26 cellular contexts compared by ENCODE assay signal in genomic region chr5:107539163-107539445, GRCh38.
DNase-seq lines count a peak whose midpoint lies in the region; ATAC-seq and TF ChIP-seq lines count a peak whose summit lies in the region.
"Had no signal": no experiment of that assay in that cellular context is flagged by ENCODE, and none has a peak within 500 bp of the region (broad histone marks: within the 10 kb centered on the region; RNA-seq: fewer than 3 reads in every experiment).

No MANE protein-coding gene starts in this region.

- no peaks in the 10 kb centered on the region for H3K9me3 Mint-ChIP-seq in type B pancreatic cell
- H3K9me3 Mint-ChIP-seq: activated naive CD8-positive, alpha-beta T cell treated with anti-CD3 and anti-CD28 coated beads, Interleukin-2, amount 10 ng/mL, durations not matched to agents 7 days and 5 days; stimulated activated naive CD8-positive, alpha-beta T cell treated with anti-CD3 and anti-CD28 coated beads, Interleukin-15, amount 100 ng/mL, for 72 hours had no signal

- H3K27ac ChIP-seq in heart right ventricle (peak overlapping the region in 7 of 10 donors; percentile 10 to 73 (median 69)), right cardiac atrium (ENCODE audit: low read length) (no peak overlapping the region), right lobe of liver (no peak overlapping the region)
- H3K27ac ChIP-seq: ascending aorta, psoas muscle had no signal

- ATAC-seq in heart right ventricle (peak in 7 of 8 donors; percentile 33 to 70 (median 58)), right cardiac atrium (no peak), T-helper 17 cell (no peak), right lobe of liver (no peak), HG02884 (IDR thresholded peaks at IDR 0.05; ENCODE audit: unreplicated experiment) (no peak)
- ATAC-seq: activated CD4-positive, alpha-beta T cell treated with anti-CD3 and anti-CD28 coated beads for 36 hours; activated CD8-positive, alpha-beta T cell treated with anti-CD3 and anti-CD28 coated beads, Interleukin-2, amount 10 ng/mL, durations not matched to agents 7 days and 5 days; K562; psoas muscle; stimulated activated naive CD8-positive, alpha-beta T cell treated with anti-CD3 and anti-CD28 coated beads, Interleukin-15, amount 100 ng/mL, for 72 hours had no signal

- intact Hi-C loops in heart right ventricle (cut with DNase I) (no loop called here), right cardiac atrium (cut with DNase I) (no loop called here), right lobe of liver (cut with DNase I) (no loop called here)

- H3K36me3 Mint-ChIP-seq in T-helper 17 cell (ENCODE audit: low read depth) = no peaks in the 10 kb centered on the region
- peaks cover 9% of the 10 kb centered on the region for H3K36me3 Mint-ChIP-seq in type B pancreatic cell
- H3K36me3 Mint-ChIP-seq: activated naive CD8-positive, alpha-beta T cell treated with anti-CD3 and anti-CD28 coated beads, Interleukin-2, amount 10 ng/mL, durations not matched to agents 7 days and 5 days had no signal

- no peaks in the 10 kb centered on the region for H3K27me3 ChIP-seq in heart right ventricle
- H3K27me3 ChIP-seq in right cardiac atrium (ENCODE audit: control insufficient read depth, insufficient read depth) = no peaks in the 10 kb centered on the region
- no peaks in the 10 kb centered on the region for H3K27me3 ChIP-seq in right lobe of liver
- H3K27me3 ChIP-seq: ascending aorta, MG63 had no signal

- no peaks in the 10 kb centered on the region for H3K36me3 ChIP-seq in heart right ventricle
- H3K36me3 ChIP-seq in right lobe of liver = no peaks in the 10 kb centered on the region
- H3K36me3 ChIP-seq: ascending aorta, MG63 had no signal

- H3K4me1 ChIP-seq in heart right ventricle (peaks cover 0 to 50% (median 10%) of the 10 kb centered on the region in 9 donors), right cardiac atrium (ENCODE audit: control insufficient read depth, insufficient read depth, low read length) (peaks cover 4% of the 10 kb centered on the region), right lobe of liver (peaks cover 0 to 20% (median 5%) of the 10 kb centered on the region in 4 donors)

- TF ChIP-seq POLR2A in right lobe of liver (IDR thresholded peaks at IDR 0.05) = no peak

- H3K27me3 Mint-ChIP-seq in T-helper 17 cell (peaks cover 7% of the 10 kb centered on the region), type B pancreatic cell (peaks cover 17% of the 10 kb centered on the region)

- peak overlapping the region; percentile 10 for H3K4me3 Mint-ChIP-seq in T-helper 17 cell
- peak overlapping the region; percentile 34 for H3K4me3 Mint-ChIP-seq in type B pancreatic cell
- H3K4me3 Mint-ChIP-seq: activated CD4-positive, alpha-beta T cell treated with anti-CD3 and anti-CD28 coated beads for 36 hours; activated CD8-positive, alpha-beta T cell treated with anti-CD3 and anti-CD28 coated beads, Interleukin-2, amount 10 ng/mL, durations not matched to agents 7 days and 5 days; activated naive CD8-positive, alpha-beta T cell treated with anti-CD3 and anti-CD28 coated beads, Interleukin-2, amount 10 ng/mL, durations not matched to agents 7 days and 5 days; stimulated activated naive CD8-positive, alpha-beta T cell treated with anti-CD3 and anti-CD28 coated beads, Interleukin-15, amount 100 ng/mL, for 72 hours had no signal

- no peak overlapping the region for H3K27ac Mint-ChIP-seq in T-helper 17 cell
- no peak overlapping the region for H3K27ac Mint-ChIP-seq in type B pancreatic cell
- H3K27ac Mint-ChIP-seq: activated CD4-positive, alpha-beta T cell treated with anti-CD3 and anti-CD28 coated beads for 36 hours; activated CD8-positive, alpha-beta T cell treated with anti-CD3 and anti-CD28 coated beads, Interleukin-2, amount 10 ng/mL, durations not matched to agents 7 days and 5 days; activated naive CD8-positive, alpha-beta T cell treated with anti-CD3 and anti-CD28 coated beads, Interleukin-2, amount 10 ng/mL, durations not matched to agents 7 days and 5 days had no signal

- H3K4me3 ChIP-seq in heart right ventricle = no peak overlapping the region
- no peak overlapping the region for H3K4me3 ChIP-seq in right cardiac atrium (ENCODE audit: low read length)
- no peak overlapping the region for H3K4me3 ChIP-seq in right lobe of liver
- H3K4me3 ChIP-seq: ascending aorta, K562, MG63, psoas muscle, skin epidermis had no signal

- H3K9me3 ChIP-seq in heart right ventricle (no peaks in the 10 kb centered on the region), right cardiac atrium (ENCODE audit: control insufficient read depth, low read length) (no peaks in the 10 kb centered on the region), T-helper 17 cell (ENCODE audit: control insufficient read depth, low read length, poor library complexity, severe bottlenecking) (no peaks in the 10 kb centered on the region), right lobe of liver (no peaks in the 10 kb centered on the region)
- H3K9me3 ChIP-seq: ascending aorta, MG63, psoas muscle had no signal

- no peak for TF ChIP-seq CTCF in heart right ventricle (IDR thresholded peaks at IDR 0.05)
- TF ChIP-seq CTCF in type B pancreatic cell (conservative IDR thresholded peaks at IDR 0.05) = no peak
- TF ChIP-seq CTCF in right lobe of liver (IDR thresholded peaks at IDR 0.05) = no peak

- DNase-seq in heart right ventricle = no peak
- no peak for DNase-seq in right cardiac atrium
- no peak for DNase-seq in T-helper 17 cell
- peak; percentile 50 for DNase-seq in left kidney (ENCODE audit: low read depth, low spot score)
- no peak for DNase-seq in type B pancreatic cell (ENCODE audit: extremely low spot score, unreplicated experiment)
- DNase-seq in right lobe of liver = no peak
- no peak for DNase-seq in T-helper 1 cell
- DNase-seq: activated CD4-positive, alpha-beta T cell treated with anti-CD3 and anti-CD28 coated beads for 36 hours; activated CD8-positive, alpha-beta T cell treated with anti-CD3 and anti-CD28 coated beads, Interleukin-2, amount 10 ng/mL, durations not matched to agents 7 days and 5 days; activated gamma-delta T cell; activated naive CD8-positive, alpha-beta T cell treated with anti-CD3 and anti-CD28 coated beads, Interleukin-2, amount 10 ng/mL, durations not matched to agents 7 days and 5 days; DMS153; H7; MG63; NCI-H1417; NCI-H2081; NCI-H226; occipital lobe; psoas muscle; stimulated activated CD4-positive, alpha-beta T cell treated with anti-CD3 and anti-CD28 coated beads, Interleukin-1b, Interleukin-23, amount 100 ng/mL, for 48 hours; stimulated activated CD8-positive, alpha-beta memory T cell treated with anti-CD3 and anti-CD28 coated beads, Interleukin-4, amount 100 ng/mL, for 48 hours; stimulated activated naive CD8-positive, alpha-beta T cell treated with anti-CD3 and anti-CD28 coated beads, Interleukin-15, amount 100 ng/mL, for 72 hours had no signal

- 21 to 48% methylated on average over 3 of the region's 3 CpGs for WGBS in heart right ventricle, 2 donors
- 63% methylated on average over 3 of the region's 3 CpGs for WGBS in right cardiac atrium
- 87% methylated on average over 3 of the region's 3 CpGs for WGBS in right lobe of liver (ENCODE audit: insufficient coverage, low coverage, low lambda C conversion rate, missing lambda C conversion rate)

- H3K4me1 Mint-ChIP-seq in T-helper 17 cell = peaks cover 6% of the 10 kb centered on the region
- peaks cover 52% of the 10 kb centered on the region for H3K4me1 Mint-ChIP-seq in type B pancreatic cell (ENCODE audit: unreplicated experiment)
- H3K4me1 Mint-ChIP-seq: stimulated activated naive CD8-positive, alpha-beta T cell treated with anti-CD3 and anti-CD28 coated beads, Interleukin-15, amount 100 ng/mL, for 72 hours had no signal

Comparison
In these comparisons a context has a peak if more than half of its experiments do, and no peak if none do; other contexts are left out.
1. ATAC-seq: peak in heart right ventricle (7 of 8); none in right cardiac atrium (0 of 2), T-helper 17 cell (single experiment), right lobe of liver (0 of 4) and HG02884 (single experiment).
2. H3K27ac ChIP-seq: peak in heart right ventricle (7 of 10); none in right cardiac atrium (single experiment) and right lobe of liver (0 of 3).